Comparison of ENCODE assay signal across 9 cellular contexts in genomic region chr9:78871452-78872331, GRCh38.
A peak's percentile ranks its signal among the peaks of the same experiment; 100 is the strongest.
DNase-seq lines count a peak whose midpoint lies in the region; ATAC-seq and TF ChIP-seq lines count a peak whose summit lies in the region.
"Had no signal": no experiment of that assay in that cellular context is flagged by ENCODE, and none has a peak within 500 bp of the region (broad histone marks: within the 10 kb centered on the region; RNA-seq: fewer than 3 reads in every experiment).

No MANE protein-coding gene starts in this region.

- TF ChIP-seq CTCF in RWPE2 (IDR thresholded peaks at IDR 0.05; ENCODE audit: poor library complexity, severe bottlenecking) (peak; percentile 17), fibroblast of pulmonary artery (IDR thresholded peaks at IDR 0.05; ENCODE audit: low read length, missing control alignments) (no peak), omental fat pad (IDR thresholded peaks at IDR 0.05) (no peak), lower lobe of right lung (IDR thresholded peaks at IDR 0.05) (no peak)

- peaks cover 29% of the 10 kb centered on the region for H3K4me1 ChIP-seq in RWPE2 (ENCODE audit: insufficient read depth, poor library complexity, severe bottlenecking)
- no peaks in the 10 kb centered on the region for H3K4me1 ChIP-seq in lower lobe of right lung

- H3K4me3 ChIP-seq in RWPE2 (ENCODE audit: severe bottlenecking) (no peak overlapping the region), fibroblast of pulmonary artery (replicated peaks; ENCODE audit: low read depth, low read length) (no peak overlapping the region), lower lobe of right lung (no peak overlapping the region)

- H3K27ac ChIP-seq in RWPE2 (ENCODE audit: poor library complexity, severe bottlenecking): peak overlapping the region; percentile 92
- no peak overlapping the region for H3K27ac ChIP-seq in lower lobe of right lung

- H3K36me3 ChIP-seq in RWPE2 (ENCODE audit: low read depth) (no peaks in the 10 kb centered on the region), lower lobe of right lung (no peaks in the 10 kb centered on the region)

- peak; percentile 87 for ATAC-seq in RWPE2 (ENCODE audit: low read depth)
- no peak for ATAC-seq in omental fat pad (ENCODE audit: low FRiP score)
- ATAC-seq in lower lobe of right lung: no peak

- intact Hi-C loops in lower lobe of right lung (cut with DNase I): no loop called here

- DNase-seq in NCI-H146 (lab: John Stamatoyannopoulos, UW) (peak; percentile 17), NCI-H146 treated with DMSO at 0.1 percent for 48 hours (lab: John Stamatoyannopoulos, UW; ENCODE audit: unreplicated experiment) (no peak), RWPE2 (ENCODE audit: low spot score) (no peak), fibroblast of pulmonary artery (ENCODE audit: low read depth) (peak; percentile 85), NOMO-1 treated with dmso at 0.1 percent for 144 hours (lab: John Stamatoyannopoulos, UW; ENCODE audit: unreplicated experiment) (no peak), omental fat pad (ENCODE audit: low spot score) (no peak), lower lobe of right lung (no peak), DMS79 (lab: John Stamatoyannopoulos, UW) (no peak)
- DNase-seq: stimulated activated CD8-positive, alpha-beta memory T cell treated with anti-CD3 and anti-CD28 coated beads, Interleukin-4, amount 100 ng/mL, for 48 hours had no signal

- H3K27me3 ChIP-seq in RWPE2 (ENCODE audit: insufficient read depth, poor library complexity, severe bottlenecking): no peaks in the 10 kb centered on the region
- no peaks in the 10 kb centered on the region for H3K27me3 ChIP-seq in lower lobe of right lung (ENCODE audit: low read depth)

- H3K9me3 ChIP-seq in RWPE2 (ENCODE audit: severe bottlenecking): peaks cover 4% of the 10 kb centered on the region
- no peaks in the 10 kb centered on the region for H3K9me3 ChIP-seq in lower lobe of right lung

Comparison
In these comparisons a context has a peak if more than half of its experiments do, and no peak if none do; other contexts are left out.
1. DNase-seq: peak in NCI-H146 (single experiment) and fibroblast of pulmonary artery (single experiment); none in NCI-H146 treated with DMSO at 0.1 percent for 48 hours (single experiment), RWPE2 (single experiment), NOMO-1 treated with dmso at 0.1 percent for 144 hours (single experiment), omental fat pad (single experiment), lower lobe of right lung (single experiment) and DMS79 (single experiment).